ENCODE assay signal across 10 cellular contexts in genomic region chr15:68281008-68281407, GRCh38. TPM values are rescaled to one million over a fixed set of nuclear protein-coding genes. Genes with fewer than 3 reads are reported as not detected.
DNase-seq lines count a peak whose midpoint lies in the region; ATAC-seq, FAIRE-seq and TF ChIP-seq lines count a peak whose summit lies in the region.
"Had no signal": no experiment of that assay in that cellular context is flagged by ENCODE, and none has a peak within 500 bp of the region (broad histone marks: within the 10 kb centered on the region; RNA-seq: fewer than 3 reads in every experiment).

No MANE protein-coding gene starts in this region.

- FAIRE-seq in K562 (lab: Jason Lieb, UNC) = peak; percentile 66

- H3K9me3 ChIP-seq in right atrium auricular region = no peaks in the 10 kb centered on the region
- H3K9me3 ChIP-seq in K562 (replicated peaks; ENCODE audit: control insufficient read depth, insufficient read depth, low read depth, low read length) = peaks cover 10% of the 10 kb centered on the region
- H3K9me3 ChIP-seq in mesodermal cell (ENCODE audit: control insufficient read depth, low read length) = peaks cover 5% of the 10 kb centered on the region
- H3K9me3 ChIP-seq in vagina = no peaks in the 10 kb centered on the region

- no TSS peak for BruUV-seq in K562 (replicated peaks; lab: Mats Ljungman, UMichigan)

- 0% methylated on average over 1 of the region's 1 CpG for WGBS in K562 (ENCODE audit: insufficient coverage, low coverage, missing lambda C conversion rate)
- no CpG with 5 or more reads among the region's 1 CpG for WGBS in mesodermal cell (ENCODE audit: insufficient coverage in 2 of 2), 2 experiments

- TF ChIP-seq RAD21 in K562 (CRISPR knock-in tag; conservative IDR thresholded peaks at IDR 0.05 in 1 of 2, IDR thresholded peaks at IDR 0.05 in 1 of 2) = no peak

- ATAC-seq in Right ventricle myocardium inferior = no peak
- ATAC-seq in K562 = 0 out of 3 replicates have a peak, but pooled peaks have one; percentile 9
- no peak for ATAC-seq in HG03196 (IDR thresholded peaks at IDR 0.05; ENCODE audit: unreplicated experiment)

- H3K4me1 ChIP-seq in right atrium auricular region = peaks cover 0 to 81% of the 10 kb centered on the region in 2 donors
- peaks cover 13 to 17% of the 10 kb centered on the region in 2 experiments; a peak in 4 of 5 replicates for H3K4me1 ChIP-seq in K562 (replicated peaks in 1 of 2; ENCODE audit: control insufficient read depth in 2 of 2, insufficient read depth in 2 of 2, low read length in 2 of 2)
- H3K4me1 ChIP-seq in mesodermal cell (ENCODE audit: control insufficient read depth, insufficient read depth, low read length, poor library complexity, severe bottlenecking) = peaks cover 22% of the 10 kb centered on the region
- peaks cover 78% of the 10 kb centered on the region for H3K4me1 ChIP-seq in vagina

- H2AFZ ChIP-seq in K562 (ENCODE audit: low read depth, low read length) = no peak overlapping the region

- no peaks in the 10 kb centered on the region for H3K9me1 ChIP-seq in K562 (ENCODE audit: control insufficient read depth, insufficient read depth, low read length)

- H3K4me3 ChIP-seq in right atrium auricular region (peak overlapping the region; percentile 88 to 90), K562 (peak overlapping the region; percentile 69), mesodermal cell (ENCODE audit: extremely low read depth, insufficient read depth, low read length, poor library complexity, severe bottlenecking) (peak overlapping the region; percentile 9), vagina (peak overlapping the region; percentile 82 to 91)

- peaks cover 9% of the 10 kb centered on the region for H3K36me3 ChIP-seq in right atrium auricular region
- peaks cover 31% of the 10 kb centered on the region for H3K36me3 ChIP-seq in K562 (ENCODE audit: control insufficient read depth, insufficient read depth, low read length)
- H3K36me3 ChIP-seq in mesodermal cell (ENCODE audit: control insufficient read depth, insufficient read depth, low read length) = peaks cover 33% of the 10 kb centered on the region
- H3K36me3 ChIP-seq in vagina = peaks cover 0 to 11% of the 10 kb centered on the region in 2 donors

- H3K27ac ChIP-seq in right atrium auricular region = peak overlapping the region; percentile 99
- H3K27ac ChIP-seq in K562 (ENCODE audit: extremely low read depth, low read depth, low read length) = peak overlapping the region; percentile 71
- H3K27ac ChIP-seq in mesodermal cell (ENCODE audit: low read depth, low read length, severe bottlenecking) = no peak overlapping the region
- H3K27ac ChIP-seq in vagina = peak overlapping the region; percentile 99

- intact Hi-C loops in Right ventricle myocardium inferior (cut with DNase I) = no loop called here
- intact Hi-C loops in K562 (cut with micrococcal nuclease) = no loop called here
- intact Hi-C loops in vagina (cut with DNase I) = no loop called here

- POLR2A ChIA-PET in K562 (lab: Yijun Ruan, JAX) = interaction anchor here (0.7 to 3.4 kb wide), 5 partner anchors 8 to 145 kb away, joined by 3 to 12 read pairs (median 3); no protein-coding TSS in a partner anchor

- TF ChIP-seq EP300 in K562 (IDR thresholded peaks at IDR 0.05; ENCODE audit: low read length) = no peak

- peaks cover 11% of the 10 kb centered on the region; the same call in 1 of the 2 replicates for H4K20me1 ChIP-seq in K562 (replicated peaks; ENCODE audit: control insufficient read depth, insufficient read depth, low read length)

- TF ChIP-seq POLR2A in K562 (conservative IDR thresholded peaks at IDR 0.05) (no peak), vagina (IDR thresholded peaks at IDR 0.05) (no peak)

- in situ Hi-C loops in K562 (cut with MboI) = no loop called here
- in situ Hi-C loops in KBM-7 (cut with MboI; ENCODE audit: low pct_unique_long_range_greater_than_20kb, low sequenced_read_pairs) = no loop called here

- TF ChIP-seq CTCF in right atrium auricular region (IDR thresholded peaks at IDR 0.05) (no peak), K562 (IDR thresholded peaks at IDR 0.05 in 2 of 3, conservative IDR thresholded peaks at IDR 0.05 in 1 of 3; ENCODE audit: insufficient read depth in 2 of 3, low read depth in 1 of 3, low read length in 3 of 3) (no peak), vagina (IDR thresholded peaks at IDR 0.05) (no peak)

- peak overlapping the region in 1 of 2 experiments; percentile 87; a peak in 3 of 4 replicates for H3K9ac ChIP-seq in K562 (ENCODE audit: insufficient read depth in 1 of 2, low read depth in 2 of 2, low read length in 2 of 2)

- no peaks in the 10 kb centered on the region for H3K27me3 ChIP-seq in right atrium auricular region
- H3K27me3 ChIP-seq in K562 (ENCODE audit: control insufficient read depth in 2 of 2, insufficient read depth in 2 of 2, low read length in 2 of 2) = no peaks in the 10 kb centered on the region
- H3K27me3 ChIP-seq in vagina = no peaks in the 10 kb centered on the region

- CTCF ChIA-PET in K562 (lab: Yijun Ruan, JAX; ENCODE audit: low intra/inter-chr PET ratio) = interaction anchor here (0.6 kb wide), 1 partner anchor 10 kb away, joined by 5 read pairs; no protein-coding TSS in a partner anchor

- DNase-seq in right atrium auricular region (ENCODE audit: low spot score) (no peak), Right ventricle myocardium inferior (ENCODE audit: missing footprints) (no peak), K562 (ENCODE audit: extremely low read depth in 1 of 4, low spot score in 3 of 4) (peak; percentile 23 to 59 (median 32)), vagina (ENCODE audit: extremely low spot score in 2 of 2) (no peak), KBM-7 (no peak), cerebellar nuclear complex (lab: John Stamatoyannopoulos, UW) (no peak)
- DNase-seq: retina, T1000 had no signal

- peak overlapping the region; percentile 95 for H3K4me2 ChIP-seq in K562 (ENCODE audit: insufficient read depth, low read length)

- peaks cover 83% of the 10 kb centered on the region for H3K79me2 ChIP-seq in K562 (ENCODE audit: control insufficient read depth, insufficient read depth, low read length)

TF ChIP-seq in K562, 482 proteins besides CTCF, POLR2A, EP300 and RAD21 (continues in another document):
- TF ChIP-seq SRF (CRISPR knock-in tag; IDR thresholded peaks at IDR 0.05) (peak in 1 of 2 experiments; percentile 56; a peak in 1 of 4 replicates), DACH1 (IDR thresholded peaks at IDR 0.05; ENCODE audit: partially characterized antibody) (peak; percentile 65), SIN3A (IDR thresholded peaks at IDR 0.05; ENCODE audit: borderline replicate concordance in 2 of 2, control insufficient read depth in 1 of 2, low read depth in 2 of 2, low read length in 2 of 2) (peak in 1 of 2 experiments; percentile 41; a peak in 2 of 4 replicates)

RNA-seq across cellular contexts. Expression of gene FEM1B, which starts 3.5 kb away (rescaled TPM):
- total RNA-seq in right atrium auricular region (10 to 100 TPM; 33.1 to 55.3 TPM), Right ventricle myocardium inferior (48.9 TPM), K562 (2014; rRNA removed) (18.0 and 19.7 TPM in 2 replicates), K562 (2014; rRNA removed; fragmentation: Illumina TruSeq; extraction: Trizol) (35.3 and 40.3 TPM in 2 replicates), K562 (2015; rRNA removed; fragmentation: Illumina TruSeq; extraction: Trizol) (30.4 and 34.7 TPM in 2 replicates), K562 (2021) (32.2 and 42.1 TPM in 2 replicates), vagina (38.3 TPM)
- total RNA-seq in K562 (2011; cell fraction: chromatin; rRNA removed; ENCODE audit: low replicate concordance) = 56.6 and 67.0 TPM in 2 replicates
- 22.5 and 38.2 TPM in 2 replicates for total RNA-seq in K562 (2011; cell fraction: nucleolus; rRNA removed)
- total RNA-seq in K562 (2011; cell fraction: nucleoplasm; rRNA removed) = 31.6 and 32.1 TPM in 2 replicates
- polyA plus RNA-seq in K562 (2011; rRNA removed) (58.3 and 61.6 TPM in 2 replicates), K562 (2014; fragmentation: Illumina TruSeq; extraction: Trizol) (20.1 and 22.3 TPM in 2 replicates), K562 (2014; fragmentation: Nextera tagmentation; extraction: Ambion mirVana) (1 to 10 TPM; 5.9 to 6.5 TPM), K562 (2014; rRNA removed) (12.0 and 14.0 TPM in 2 replicates)
- polyA plus RNA-seq in K562 (2011; cell fraction: cytosol; rRNA removed) = 24.2 and 31.0 TPM in 2 replicates
- 36.5 and 41.2 TPM in 2 replicates for polyA plus RNA-seq in K562 (2011; cell fraction: nucleus; rRNA removed)
- 14.2 and 14.3 TPM in 2 replicates for polyA plus RNA-seq in K562 (2012)
- 182 and 215 TPM in 2 replicates for polyA minus RNA-seq in K562 (2011; rRNA and poly(A)+ RNA removed)
- 79.5 and 101 TPM in 2 replicates for polyA minus RNA-seq in K562 (2011; cell fraction: cytosol; rRNA and poly(A)+ RNA removed)
- 19.3 and 38.7 TPM in 2 replicates for polyA minus RNA-seq in K562 (2011; cell fraction: nucleus; rRNA and poly(A)+ RNA removed)
- 39.7 TPM for polyA plus RNA-seq in mesodermal cell (2013, experiment 1 of 2)
- 33.3 TPM for polyA plus RNA-seq in mesodermal cell (2013, experiment 2 of 2)

RNA-seq across cellular contexts. Expression of gene CLN6, which starts 51.5 kb away (rescaled TPM):
- total RNA-seq in right atrium auricular region (1 to 10 TPM; 6.4 to 7.4 TPM), Right ventricle myocardium inferior (7.7 TPM), K562 (2014; rRNA removed) (25.8 and 32.5 TPM in 2 replicates), K562 (2014; rRNA removed; fragmentation: Illumina TruSeq; extraction: Trizol) (22.3 and 24.8 TPM in 2 replicates), K562 (2015; rRNA removed; fragmentation: Illumina TruSeq; extraction: Trizol) (34.8 and 39.3 TPM in 2 replicates), K562 (2021) (51.6 and 53.3 TPM in 2 replicates), vagina (23.3 TPM)
- total RNA-seq in K562 (2011; cell fraction: chromatin; rRNA removed; ENCODE audit: low replicate concordance) = 161 and 267 TPM in 2 replicates
- 171 and 189 TPM in 2 replicates for total RNA-seq in K562 (2011; cell fraction: nucleolus; rRNA removed)
- 182 and 254 TPM in 2 replicates for total RNA-seq in K562 (2011; cell fraction: nucleoplasm; rRNA removed)
- polyA plus RNA-seq in K562 (2011; rRNA removed) (46.0 and 47.3 TPM in 2 replicates), K562 (2014; fragmentation: Illumina TruSeq; extraction: Trizol) (42.6 and 49.8 TPM in 2 replicates), K562 (2014; fragmentation: Nextera tagmentation; extraction: Ambion mirVana) (under 1 TPM; 0.71 to 0.77 TPM), K562 (2014; rRNA removed) (47.5 and 60.1 TPM in 2 replicates)
- 70.0 and 134 TPM in 2 replicates for polyA plus RNA-seq in K562 (2011; cell fraction: cytosol; rRNA removed)
- polyA plus RNA-seq in K562 (2011; cell fraction: nucleus; rRNA removed) = 68.6 and 106 TPM in 2 replicates
- 36.7 and 38.9 TPM in 2 replicates for polyA plus RNA-seq in K562 (2012)
- polyA minus RNA-seq in K562 (2011; rRNA and poly(A)+ RNA removed) = 60.0 and 111 TPM in 2 replicates
- polyA minus RNA-seq in K562 (2011; cell fraction: cytosol; rRNA and poly(A)+ RNA removed) = 26.9 and 47.0 TPM in 2 replicates
- 38.7 and 49.0 TPM in 2 replicates for polyA minus RNA-seq in K562 (2011; cell fraction: nucleus; rRNA and poly(A)+ RNA removed)
- 23.2 TPM for polyA plus RNA-seq in mesodermal cell (2013, experiment 1 of 2)
- 17.6 TPM for polyA plus RNA-seq in mesodermal cell (2013, experiment 2 of 2)

Comparison
In these comparisons a context has a peak if more than half of its experiments do, and no peak if none do; other contexts are left out.
1. DNase-seq: peak in K562 (4 of 4); none in right atrium auricular region (single experiment), Right ventricle myocardium inferior (single experiment), vagina (0 of 2), KBM-7 (single experiment) and cerebellar nuclear complex (0 of 2).
2. H3K4me3 ChIP-seq: peak in every context shown above with its lines; median percentile 89 in right atrium auricular region; 86 in vagina; 69 in K562; 9 in mesodermal cell.